ENCODE assay signal across 30 cellular contexts in genomic region chr2:68920481-68921170, GRCh38. TPM values are rescaled to one million over a fixed set of nuclear protein-coding genes. Genes with fewer than 3 reads are reported as not detected.
A peak's percentile ranks its signal among the peaks of the same experiment; 100 is the strongest.
DNase-seq lines count a peak whose midpoint lies in the region; ATAC-seq, FAIRE-seq and TF ChIP-seq lines count a peak whose summit lies in the region.
"Had no signal": no experiment of that assay in that cellular context is flagged by ENCODE, and none has a peak within 500 bp of the region (broad histone marks: within the 10 kb centered on the region; RNA-seq: fewer than 3 reads in every experiment).

No MANE protein-coding gene starts in this region.

- no peaks in the 10 kb centered on the region for H3K9me3 ChIP-seq in Panc1 (ENCODE audit: control insufficient read depth, insufficient read depth, low read depth, low read length)
- no peaks in the 10 kb centered on the region for H3K9me3 ChIP-seq in pancreas
- no peaks in the 10 kb centered on the region for H3K9me3 ChIP-seq in kidney (ENCODE audit: control insufficient read depth in 1 of 2, low read length in 2 of 2)

- BruUV-seq in Calu3 (replicated peaks; lab: Mats Ljungman, UMichigan) (no TSS peak), Panc1 (replicated peaks; lab: Mats Ljungman, UMichigan) (no TSS peak)

- no peak overlapping the region for H3K9ac ChIP-seq in kidney (ENCODE audit: low read length in 2 of 2)

- H3K27ac ChIP-seq in Panc1 (ENCODE audit: low read length) (no peak overlapping the region), pancreas (no peak overlapping the region), kidney (ENCODE audit: low read depth in 2 of 2, low read length in 2 of 2) (no peak overlapping the region)
- H3K27ac ChIP-seq: RWPE1, SK-N-MC had no signal

- no peaks in the 10 kb centered on the region for H3K36me3 Mint-ChIP-seq in Calu3 (ENCODE audit: insufficient read depth, unreplicated experiment)
- H3K36me3 Mint-ChIP-seq: CD8-positive, alpha-beta memory T cell had no signal

- no peak for FAIRE-seq in pancreas (lab: Jason Lieb, UNC)
- FAIRE-seq in kidney (lab: Jason Lieb, UNC): no peak
- FAIRE-seq: GM12891, GM19239 had no signal

- H3K36me3 ChIP-seq in Panc1 (ENCODE audit: control insufficient read depth, insufficient read depth, low read length): no peaks in the 10 kb centered on the region
- no peaks in the 10 kb centered on the region for H3K36me3 ChIP-seq in pancreas
- no peaks in the 10 kb centered on the region for H3K36me3 ChIP-seq in kidney (ENCODE audit: control insufficient read depth in 1 of 2, insufficient read depth in 2 of 2, low read length in 2 of 2)

- ATAC-seq in Panc1 (no peak), left lobe of liver (peak; percentile 48), pancreas (peak; percentile 50 to 72 (median 62))

- POLR2A ChIA-PET in Panc1 (lab: Charles Lee): interaction anchor here (0.7 kb wide), 1 partner anchor 340 kb away, joined by 6 read pairs; no protein-coding TSS in a partner anchor

- peaks cover 27% of the 10 kb centered on the region for H3K4me1 Mint-ChIP-seq in Calu3 (ENCODE audit: low read depth, unreplicated experiment)

- H3K27me3 ChIP-seq in Panc1 (ENCODE audit: control insufficient read depth, insufficient read depth, low read length) (no peaks in the 10 kb centered on the region), pancreas (no peaks in the 10 kb centered on the region)

- TF ChIP-seq CTCF in Calu3 (IDR thresholded peaks at IDR 0.05; ENCODE audit: unreplicated experiment): no peak
- 0 out of 2 replicates have a peak, but pooled peaks have one; percentile 4 for TF ChIP-seq CTCF in Panc1 (IDR thresholded peaks at IDR 0.05)
- no peak for TF ChIP-seq CTCF in pancreas (IDR thresholded peaks at IDR 0.05)
- TF ChIP-seq CTCF in kidney (IDR thresholded peaks at IDR 0.05; ENCODE audit: borderline replicate concordance, extremely low read depth, insufficient read depth): no peak
- TF ChIP-seq CTCF in GM13977 (IDR thresholded peaks at IDR 0.05; ENCODE audit: extremely low read depth, insufficient read depth, missing control alignments): no peak

- H3K4me3 ChIP-seq in Panc1 (ENCODE audit: low read depth in 2 of 2, low read length in 2 of 2) (no peak overlapping the region), pancreas (no peak overlapping the region), kidney (ENCODE audit: low read length in 2 of 2) (no peak overlapping the region)
- H3K4me3 ChIP-seq: SK-N-MC had no signal

- CTCF ChIA-PET in Calu3 (lab: Charles Lee): interaction anchor here (1.0 to 2.6 kb wide), 3 partner anchors 12 to 211 kb away, joined by 3 to 9 read pairs (median 7); no protein-coding TSS in a partner anchor
- CTCF ChIA-PET in Panc1 (lab: Charles Lee): no interaction called here

- H3K4me3 Mint-ChIP-seq in Calu3 (ENCODE audit: low read depth, unreplicated experiment): no peak overlapping the region
- H3K4me3 Mint-ChIP-seq: CD8-positive, alpha-beta memory T cell had no signal

- H3K27me3 Mint-ChIP-seq in Calu3 (ENCODE audit: unreplicated experiment): no peaks in the 10 kb centered on the region

- H3K9me3 Mint-ChIP-seq in Calu3 (ENCODE audit: low read depth, unreplicated experiment): no peaks in the 10 kb centered on the region
- H3K9me3 Mint-ChIP-seq: CD8-positive, alpha-beta memory T cell had no signal

- in situ Hi-C loops in Panc1 (cut with HindIII; ENCODE audit: low pct_unique_long_range_greater_than_20kb, low sequenced_read_pairs) (no loop called here), GM13977 (cut with MboI; ENCODE audit: low pct_unique_long_range_greater_than_20kb, low sequenced_read_pairs, unreplicated experiment) (no loop called here)

- intact Hi-C loops in Calu3 (cut with micrococcal nuclease; ENCODE audit: unreplicated experiment) (no loop called here), Panc1 (cut with micrococcal nuclease; ENCODE audit: unreplicated experiment) (no loop called here), pancreas (cut with DNase I) (loop anchor here in 2 of 3 donors (5.0 to 10.0 kb wide), 3 partner anchors 173 to 466 kb away; no protein-coding TSS in a partner anchor), kidney (cut with DNase I) (loop anchor here (10.0 kb wide), 1 partner anchor 206 kb away; no protein-coding TSS in a partner anchor)

- H3K27ac Mint-ChIP-seq in Calu3 (ENCODE audit: unreplicated experiment): peak overlapping the region; percentile 61

- 51 to 56% methylated on average over 6 of the region's 6 CpGs for WGBS in pancreas, 2 donors

- no peak for DNase-seq in Calu3
- DNase-seq in Panc1 (ENCODE audit: low read depth, low spot score): no peak
- DNase-seq in left lobe of liver (ENCODE audit: low spot score): no peak
- DNase-seq in pancreas: no peak
- DNase-seq in kidney: no peak
- DNase-seq in GM13977 (ENCODE audit: low spot score): no peak
- DNase-seq in activated naive CD4-positive, alpha-beta T cell treated with Interleukin-2 at 50 U/mL for 16 hours: no peak
- no peak for DNase-seq in NCI-H1417 (lab: John Stamatoyannopoulos, UW)
- DNase-seq: C1 segment of cervical spinal cord; CD8-positive, alpha-beta memory T cell; DMS79 treated with DMSO at 0.1 percent for 48 hours; GF-D8; H7; KBM-7; NCI-H1436; NCI-H187; NCI-H2081 treated with DMSO at 0.1 percent for 48 hours; NCI-H2171; NCI-H226; NCI-H510A; NCI-H69; SHP77 treated with DMSO at 0.1 percent for 48 hours had no signal

- H3K4me1 ChIP-seq in Panc1 (ENCODE audit: control insufficient read depth, insufficient read depth, low read length) (0 out of 2 replicates have a peak, but pooled peaks cover 2% of the 10 kb centered on the region), pancreas (peaks cover 0 to 10% (median 3%) of the 10 kb centered on the region in 3 donors), kidney (ENCODE audit: control insufficient read depth in 1 of 2, insufficient read depth in 1 of 2, low read depth in 1 of 2, low read length in 2 of 2) (no peaks in the 10 kb centered on the region)

RNA-seq across cellular contexts. Expression of gene GKN2, which starts 32.1 kb away (rescaled TPM):
- total RNA-seq in Calu3 (2022): not detected in 2 replicates
- total RNA-seq in Panc1 (2021; ENCODE audit: unreplicated experiment): not detected
- polyA plus RNA-seq in Panc1 (2012; ENCODE audit: insufficient read length): not detected
- not detected for total RNA-seq in left lobe of liver
- total RNA-seq in pancreas: 1 to 10 TPM in 1 of 6 donors, not detected in 5; 1.6 TPM
- under 1 TPM in 1 of 2 donors, not detected in 1; 0.07 TPM for polyA plus RNA-seq in pancreas
- total RNA-seq in kidney: not detected
- not detected for polyA plus RNA-seq in kidney (ENCODE audit: insufficient read depth, low read depth, low replicate concordance)
- total RNA-seq: A673; CD8-positive, alpha-beta memory T cell; H7; HT-29; LHCN-M2; MCF 10A had no signal
- polyA plus RNA-seq: CD8-positive, alpha-beta memory T cell had no signal

RNA-seq across cellular contexts. Expression of gene BMP10, which starts 49.4 kb away (rescaled TPM):
- not detected in 2 replicates for total RNA-seq in Calu3 (2022)
- not detected for total RNA-seq in Panc1 (2021; ENCODE audit: unreplicated experiment)
- polyA plus RNA-seq in Panc1 (2012; ENCODE audit: insufficient read length): not detected
- total RNA-seq in left lobe of liver: 6.1 TPM
- total RNA-seq in pancreas: not detected
- not detected for polyA plus RNA-seq in pancreas
- total RNA-seq in kidney: not detected
- polyA plus RNA-seq in kidney (ENCODE audit: insufficient read depth, low read depth, low replicate concordance): not detected
- total RNA-seq: A673; CD8-positive, alpha-beta memory T cell; H7; HT-29; LHCN-M2; MCF 10A had no signal
- polyA plus RNA-seq: CD8-positive, alpha-beta memory T cell had no signal

RNA-seq across cellular contexts. Expression of gene GKN1, which starts 53.8 kb away (rescaled TPM):
- not detected in 2 replicates for total RNA-seq in Calu3 (2022)
- total RNA-seq in Panc1 (2021; ENCODE audit: unreplicated experiment): not detected
- not detected for polyA plus RNA-seq in Panc1 (2012; ENCODE audit: insufficient read length)
- total RNA-seq in left lobe of liver: not detected
- 1 to 10 TPM in 1 of 6 donors, not detected in 5; 8.0 TPM for total RNA-seq in pancreas
- under 1 TPM in 1 of 2 donors, not detected in 1; 0.75 TPM for polyA plus RNA-seq in pancreas
- not detected for total RNA-seq in kidney
- not detected for polyA plus RNA-seq in kidney (ENCODE audit: insufficient read depth, low read depth, low replicate concordance)
- total RNA-seq: A673; CD8-positive, alpha-beta memory T cell; H7; HT-29; LHCN-M2; MCF 10A had no signal
- polyA plus RNA-seq: CD8-positive, alpha-beta memory T cell had no signal

Comparison
In these comparisons a context has a peak if more than half of its experiments do, and no peak if none do; other contexts are left out.
1. intact Hi-C loops: an anchor here in pancreas (5.0 to 10.0 kb wide) and kidney (10.0 kb wide); none called in Calu3 and Panc1.